In genomic region chr1:22949807-22950462, GRCh38 we compare ENCODE assay signal across 32 cellular contexts. TPM values are rescaled to one million over a fixed set of nuclear protein-coding genes. Genes with fewer than 3 reads are reported as not detected.
A peak's percentile ranks its signal among the peaks of the same experiment; 100 is the strongest.
DNase-seq lines count a peak whose midpoint lies in the region; ATAC-seq and TF ChIP-seq lines count a peak whose summit lies in the region.
"Had no signal": no experiment of that assay in that cellular context is flagged by ENCODE, and none has a peak within 500 bp of the region (broad histone marks: within the 10 kb centered on the region; RNA-seq: fewer than 3 reads in every experiment).

No MANE protein-coding gene starts in this region.

- TF ChIP-seq CTCF in fibroblast of the aortic adventitia (IDR thresholded peaks at IDR 0.05; ENCODE audit: insufficient read depth, low read length) = no peak

- no peak for ATAC-seq in HG02571 (IDR thresholded peaks at IDR 0.05; ENCODE audit: unreplicated experiment)
- ATAC-seq: body of pancreas; esophagus mucosa; gastroesophageal sphincter; naive thymus-derived CD8-positive, alpha-beta T cell; psoas muscle had no signal

- DNase-seq in DMS153 treated with DMSO at 0.1 percent for 48 hours (lab: John Stamatoyannopoulos, UW; ENCODE audit: unreplicated experiment) (peak; percentile 18), NCI-H1092 (lab: John Stamatoyannopoulos, UW) (peak; percentile 74), NCI-H69 (lab: John Stamatoyannopoulos, UW) (peak; percentile 21), fibroblast of the aortic adventitia (ENCODE audit: low read depth) (peak; percentile 12), NCI-H1436 (lab: John Stamatoyannopoulos, UW) (no peak), inferior parietal cortex (ENCODE audit: extremely low spot score) (no peak), T1000 (lab: John Stamatoyannopoulos, UW) (no peak)
- DNase-seq: activated CD4-positive, alpha-beta T cell treated with anti-CD3 and anti-CD28 coated beads, Interleukin-2, amount 50 U/mL, for 48 hours; activated CD4-positive, CD25-positive, alpha-beta regulatory T cell treated with anti-CD3 and anti-CD28 coated beads, Interleukin-2, amount 50 U/mL, for 72 hours; activated naive CD4-positive, alpha-beta T cell treated with Interleukin-2 at 50 U/mL for 16 hours; body of pancreas; dermis blood vessel endothelial cell; endodermal cell; hippocampal formation; naive thymus-derived CD8-positive, alpha-beta T cell; NCI-H1417 treated with DMSO at 0.1 percent for 48 hours; NCI-H524; psoas muscle; SHP77 treated with DMSO at 0.1 percent for 48 hours; sigmoid colon; stimulated activated CD4-positive, alpha-beta T cell treated with anti-CD3 and anti-CD28 coated beads, Interleukin-12 subunit alpha, Interleukin-12 subunit beta, amount 100 ng/mL, for 4 hours; stimulated activated CD4-positive, alpha-beta T cell treated with anti-CD3 and anti-CD28 coated beads, Interleukin-4, amount 100 ng/mL, for 24 hours; tibial artery had no signal

- no peak overlapping the region for H3K4me3 ChIP-seq in fibroblast of the aortic adventitia (ENCODE audit: low read depth, low read length)
- H3K4me3 ChIP-seq: BLaER1 treated with 17β-estradiol and CSF1 and Interleukin-3, amounts not matched to agents 10 nM and 100 nM; body of pancreas; gastroesophageal sphincter; psoas muscle; sigmoid colon; tibial artery; vagina had no signal

RNA-seq across cellular contexts. Expression of gene LACTBL1, which starts 22.7 kb away (rescaled TPM):
- not detected in 2 replicates for total RNA-seq in fibroblast of the aortic adventitia (ENCODE audit: low replicate concordance)
- total RNA-seq: body of pancreas; dermis blood vessel endothelial cell; endodermal cell; esophagus mucosa; G401; gastroesophageal sphincter; lung microvascular endothelial cell; mononuclear cell; naive thymus-derived CD8-positive, alpha-beta T cell; psoas muscle; sigmoid colon; T-helper 2 cell treated with Interferon-gamma antibody and Interleukin-4, amounts not matched to agents 100 ng/mL and 5 ng/mL, for 36 hours; vagina had no signal

Comparison
In these comparisons a context has a peak if more than half of its experiments do, and no peak if none do; other contexts are left out.
1. DNase-seq: peak in DMS153 treated with DMSO at 0.1 percent for 48 hours (single experiment), NCI-H1092 (single experiment), NCI-H69 (single experiment) and fibroblast of the aortic adventitia (single experiment); none in NCI-H1436 (single experiment), inferior parietal cortex (single experiment) and T1000 (single experiment).